In genomic region chr7:100044719-100045118, GRCh38 we compare ENCODE assay signal across 9 cellular contexts. TPM values are rescaled to one million over a fixed set of nuclear protein-coding genes. Genes with fewer than 3 reads are reported as not detected.
DNase-seq lines count a peak whose midpoint lies in the region; ATAC-seq, FAIRE-seq and TF ChIP-seq lines count a peak whose summit lies in the region.
"Had no signal": no experiment of that assay in that cellular context is flagged by ENCODE, and none has a peak within 500 bp of the region (broad histone marks: within the 10 kb centered on the region; RNA-seq: fewer than 3 reads in every experiment).

No MANE protein-coding gene starts in this region.

- CTCF ChIA-PET in activated CD4-positive, alpha-beta T cell treated with anti-CD3 and anti-CD28 coated beads, Interleukin-2, amount 10 ng/mL, durations not matched to agents 7 days and 5 days (lab: Charles Lee), result interaction anchor here (1.0 kb wide), 1 partner anchor 8 kb away, joined by 3 read pairs; no protein-coding TSS in a partner anchor
- CTCF ChIA-PET in CD4-positive, alpha-beta T cell (lab: Charles Lee), result no interaction called here

- intact Hi-C loops in CD4-positive, alpha-beta T cell (cut with DNase I, micrococcal nuclease), result loop anchor here in 1 of 2 experiments (5.0 kb wide), 1 partner anchor 38 kb away; the partner anchor contains the start of gene ZNF3

- no peaks in the 10 kb centered on the region for H3K27me3 Mint-ChIP-seq in activated CD4-positive, alpha-beta T cell treated with anti-CD3 and anti-CD28 coated beads, Interleukin-2, amount 10 ng/mL, durations not matched to agents 7 days and 5 days
- H3K27me3 Mint-ChIP-seq in stimulated activated memory B cell treated with anti-CD40 and anti-IgM and Interleukin-4, amounts not matched to agents 10 μg/mL and 1 μg/mL and 100 μg/mL, for 72 hours, result no peaks in the 10 kb centered on the region
- no peaks in the 10 kb centered on the region for H3K27me3 Mint-ChIP-seq in CD4-positive, alpha-beta T cell

- peak; percentile 25 for DNase-seq in activated CD4-positive, alpha-beta T cell treated with anti-CD3 and anti-CD28 coated beads, Interleukin-2, amount 10 ng/mL, durations not matched to agents 7 days and 5 days
- no peak for DNase-seq in activated CD4-positive, alpha-beta T cell treated with anti-CD3 and anti-CD28 coated beads for 4 hours
- peak; percentile 32 for DNase-seq in NCI-H526 treated with DMSO at 0.1 percent for 48 hours (lab: John Stamatoyannopoulos, UW)
- peak; percentile 50 for DNase-seq in bronchial epithelial cell (ENCODE audit: low read depth)
- no peak for DNase-seq in foreskin fibroblast
- no peak for DNase-seq in CD4-positive, alpha-beta T cell
- DNase-seq in stimulated activated CD4-positive, alpha-beta T cell treated with anti-CD3 and anti-CD28 coated beads, Interleukin-15, amount 100 ng/mL, for 24 hours, result no peak
- DNase-seq: HFFc6 had no signal

- no peaks in the 10 kb centered on the region for H3K9me3 Mint-ChIP-seq in activated CD4-positive, alpha-beta T cell treated with anti-CD3 and anti-CD28 coated beads, Interleukin-2, amount 10 ng/mL, durations not matched to agents 7 days and 5 days
- no peaks in the 10 kb centered on the region for H3K9me3 Mint-ChIP-seq in stimulated activated memory B cell treated with anti-CD40 and anti-IgM and Interleukin-4, amounts not matched to agents 10 μg/mL and 1 μg/mL and 100 μg/mL, for 72 hours
- H3K9me3 Mint-ChIP-seq in CD4-positive, alpha-beta T cell, result no peaks in the 10 kb centered on the region
- H3K9me3 Mint-ChIP-seq: HFFc6 had no signal

- H3K9me3 ChIP-seq in CD4-positive, alpha-beta T cell (ENCODE audit: control insufficient read depth, low read length), result no peaks in the 10 kb centered on the region

- no peak for FAIRE-seq in bronchial epithelial cell (lab: Jason Lieb, UNC)

- H3K4me3 ChIP-seq in bronchial epithelial cell (ENCODE audit: low read depth, low read length) (no peak overlapping the region), foreskin fibroblast (ENCODE audit: low read depth in 1 of 2, low read length in 2 of 2) (no peak overlapping the region)

- peak; percentile 62 for ATAC-seq in stimulated activated memory B cell treated with anti-CD40 and anti-IgM and Interleukin-4, amounts not matched to agents 10 μg/mL and 1 μg/mL and 100 μg/mL, for 72 hours
- ATAC-seq in CD4-positive, alpha-beta T cell (ENCODE audit: poor library complexity), result no peak

- no peaks in the 10 kb centered on the region for H3K36me3 ChIP-seq in bronchial epithelial cell (ENCODE audit: control insufficient read depth, insufficient read depth, low read length)

- no peaks in the 10 kb centered on the region for H3K27me3 ChIP-seq in bronchial epithelial cell (ENCODE audit: control insufficient read depth, insufficient read depth, low read length)
- no peaks in the 10 kb centered on the region for H3K27me3 ChIP-seq in CD4-positive, alpha-beta T cell (ENCODE audit: control insufficient read depth, insufficient read depth, low read length)

- peak; percentile 32 for TF ChIP-seq CTCF in bronchial epithelial cell (IDR thresholded peaks at IDR 0.05; ENCODE audit: insufficient read depth, low read length, severe bottlenecking)
- TF ChIP-seq CTCF in foreskin fibroblast (IDR thresholded peaks at IDR 0.05; ENCODE audit: low read depth, low read length), result no peak
- no peak for TF ChIP-seq CTCF in CD4-positive, alpha-beta T cell (IDR thresholded peaks at IDR 0.05)

- no peak overlapping the region for H3K27ac ChIP-seq in CD4-positive, alpha-beta T cell (ENCODE audit: low read depth, low read length)

- peaks cover 28% of the 10 kb centered on the region for H3K4me1 Mint-ChIP-seq in activated CD4-positive, alpha-beta T cell treated with anti-CD3 and anti-CD28 coated beads, Interleukin-2, amount 10 ng/mL, durations not matched to agents 7 days and 5 days
- peaks cover 6% of the 10 kb centered on the region for H3K4me1 Mint-ChIP-seq in stimulated activated memory B cell treated with anti-CD40 and anti-IgM and Interleukin-4, amounts not matched to agents 10 μg/mL and 1 μg/mL and 100 μg/mL, for 72 hours
- peaks cover 28% of the 10 kb centered on the region for H3K4me1 Mint-ChIP-seq in CD4-positive, alpha-beta T cell (ENCODE audit: low read depth)

- POLR2A ChIA-PET in activated CD4-positive, alpha-beta T cell treated with anti-CD3 and anti-CD28 coated beads, Interleukin-2, amount 10 ng/mL, durations not matched to agents 7 days and 5 days (lab: Charles Lee), result no interaction called here
- POLR2A ChIA-PET in CD4-positive, alpha-beta T cell (lab: Charles Lee), result interaction anchor here (0.8 kb wide), 1 partner anchor 17 kb away, joined by 3 read pairs; no protein-coding TSS in a partner anchor

- no peak overlapping the region for H3K4me3 Mint-ChIP-seq in activated CD4-positive, alpha-beta T cell treated with anti-CD3 and anti-CD28 coated beads, Interleukin-2, amount 10 ng/mL, durations not matched to agents 7 days and 5 days
- peak overlapping the region; percentile 46 for H3K4me3 Mint-ChIP-seq in stimulated activated memory B cell treated with anti-CD40 and anti-IgM and Interleukin-4, amounts not matched to agents 10 μg/mL and 1 μg/mL and 100 μg/mL, for 72 hours
- H3K4me3 Mint-ChIP-seq in CD4-positive, alpha-beta T cell, result no peak overlapping the region
- H3K4me3 Mint-ChIP-seq: HFFc6 had no signal

- peaks cover 6% of the 10 kb centered on the region for H3K36me3 Mint-ChIP-seq in activated CD4-positive, alpha-beta T cell treated with anti-CD3 and anti-CD28 coated beads, Interleukin-2, amount 10 ng/mL, durations not matched to agents 7 days and 5 days (ENCODE audit: low read depth)
- H3K36me3 Mint-ChIP-seq in stimulated activated memory B cell treated with anti-CD40 and anti-IgM and Interleukin-4, amounts not matched to agents 10 μg/mL and 1 μg/mL and 100 μg/mL, for 72 hours, result no peaks in the 10 kb centered on the region
- no peaks in the 10 kb centered on the region for H3K36me3 Mint-ChIP-seq in CD4-positive, alpha-beta T cell (ENCODE audit: low read depth)

- H3K27ac Mint-ChIP-seq in activated CD4-positive, alpha-beta T cell treated with anti-CD3 and anti-CD28 coated beads, Interleukin-2, amount 10 ng/mL, durations not matched to agents 7 days and 5 days, result no peak overlapping the region
- peak overlapping the region; percentile 33 for H3K27ac Mint-ChIP-seq in stimulated activated memory B cell treated with anti-CD40 and anti-IgM and Interleukin-4, amounts not matched to agents 10 μg/mL and 1 μg/mL and 100 μg/mL, for 72 hours
- no peak overlapping the region for H3K27ac Mint-ChIP-seq in CD4-positive, alpha-beta T cell
- H3K27ac Mint-ChIP-seq: HFFc6 had no signal

RNA-seq across cellular contexts. Expression of gene ZSCAN21, which starts 4.9 kb away (rescaled TPM):
- 1 to 10 TPM; 6.6 to 9.1 TPM for total RNA-seq in activated CD4-positive, alpha-beta T cell treated with anti-CD3 and anti-CD28 coated beads, Interleukin-2, amount 10 ng/mL, durations not matched to agents 7 days and 5 days
- total RNA-seq in bronchial epithelial cell, result 9.6 and 11.6 TPM in 2 replicates
- total RNA-seq in CD4-positive, alpha-beta T cell, result 1 to 10 TPM; 2.0 to 2.7 TPM

RNA-seq across cellular contexts. Expression of gene ZKSCAN1, which starts 29.3 kb away (rescaled TPM):
- 10 to 100 TPM; 63.2 to 66.0 TPM for total RNA-seq in activated CD4-positive, alpha-beta T cell treated with anti-CD3 and anti-CD28 coated beads, Interleukin-2, amount 10 ng/mL, durations not matched to agents 7 days and 5 days
- 25.0 and 33.2 TPM in 2 replicates for total RNA-seq in bronchial epithelial cell
- 10 to 100 TPM; 42.3 to 45.0 TPM for total RNA-seq in CD4-positive, alpha-beta T cell

RNA-seq across cellular contexts. Expression of gene ZNF3, which starts 36.8 kb away (rescaled TPM):
- total RNA-seq in activated CD4-positive, alpha-beta T cell treated with anti-CD3 and anti-CD28 coated beads, Interleukin-2, amount 10 ng/mL, durations not matched to agents 7 days and 5 days, result 10 to 100 TPM; 24.5 to 28.3 TPM
- 13.6 and 21.1 TPM in 2 replicates for total RNA-seq in bronchial epithelial cell
- 10 to 100 TPM; 38.3 to 40.3 TPM for total RNA-seq in CD4-positive, alpha-beta T cell

RNA-seq across cellular contexts. Expression of gene COPS6, which starts 44.0 kb away (rescaled TPM):
- total RNA-seq in activated CD4-positive, alpha-beta T cell treated with anti-CD3 and anti-CD28 coated beads, Interleukin-2, amount 10 ng/mL, durations not matched to agents 7 days and 5 days, result 10 to 100 TPM; 80.6 to 97.1 TPM
- 60.0 and 77.6 TPM in 2 replicates for total RNA-seq in bronchial epithelial cell
- total RNA-seq in CD4-positive, alpha-beta T cell, result 10 to 100 TPM; 79.0 to 83.9 TPM

RNA-seq across cellular contexts. Expression of gene MCM7, which starts 56.5 kb away (rescaled TPM):
- 100 to 1,000 TPM; 292 to 321 TPM for total RNA-seq in activated CD4-positive, alpha-beta T cell treated with anti-CD3 and anti-CD28 coated beads, Interleukin-2, amount 10 ng/mL, durations not matched to agents 7 days and 5 days
- 15.9 and 46.1 TPM in 2 replicates for total RNA-seq in bronchial epithelial cell
- 10 to 100 TPM; 54.5 to 56.0 TPM for total RNA-seq in CD4-positive, alpha-beta T cell

Comparison
In these comparisons a context has a peak if more than half of its experiments do, and no peak if none do; other contexts are left out.
1. DNase-seq: peak in activated CD4-positive, alpha-beta T cell treated with anti-CD3 and anti-CD28 coated beads, Interleukin-2, amount 10 ng/mL, durations not matched to agents 7 days and 5 days (single experiment), NCI-H526 treated with DMSO at 0.1 percent for 48 hours (single experiment) and bronchial epithelial cell (single experiment); none in activated CD4-positive, alpha-beta T cell treated with anti-CD3 and anti-CD28 coated beads for 4 hours (0 of 2), foreskin fibroblast (0 of 2), CD4-positive, alpha-beta T cell (0 of 10) and stimulated activated CD4-positive, alpha-beta T cell treated with anti-CD3 and anti-CD28 coated beads, Interleukin-15, amount 100 ng/mL, for 24 hours (single experiment).